In genomic region chr4:121326580-121326979, GRCh38 we compare ENCODE assay signal across 27 cellular contexts. TPM values are rescaled to one million over a fixed set of nuclear protein-coding genes. Genes with fewer than 3 reads are reported as not detected.
DNase-seq lines count a peak whose midpoint lies in the region; ATAC-seq, FAIRE-seq and TF ChIP-seq lines count a peak whose summit lies in the region.
"Had no signal": no experiment of that assay in that cellular context is flagged by ENCODE, and none has a peak within 500 bp of the region (broad histone marks: within the 10 kb centered on the region; RNA-seq: fewer than 3 reads in every experiment).

No MANE protein-coding gene starts in this region.

- H3K79me2 ChIP-seq in GM23338 (replicated peaks; ENCODE audit: insufficient read depth) (no peaks in the 10 kb centered on the region), H1 (ENCODE audit: control insufficient read depth in 1 of 2, insufficient read depth in 2 of 2, low read length in 2 of 2) (no peaks in the 10 kb centered on the region)

- H2BK120ac ChIP-seq in H1 (replicated peaks; ENCODE audit: low read depth, low read length): no peak overlapping the region

- TF ChIP-seq EP300 in H1 (IDR thresholded peaks at IDR 0.05; ENCODE audit: borderline replicate concordance in 1 of 2, low read depth in 2 of 2, low read length in 2 of 2): no peak

- H3K79me1 ChIP-seq in H1 (ENCODE audit: low read depth, low read length): no peaks in the 10 kb centered on the region

- H3K36me3 ChIP-seq in GM23338 (ENCODE audit: insufficient read depth): no peaks in the 10 kb centered on the region
- H3K36me3 ChIP-seq in HUES64 (ENCODE audit: insufficient read depth, low read length): no peaks in the 10 kb centered on the region
- H3K36me3 ChIP-seq in H1 (ENCODE audit: control insufficient read depth in 2 of 4, insufficient read depth in 4 of 4, low read length in 3 of 4): no peaks in the 10 kb centered on the region
- H3K36me3 ChIP-seq: SJCRH30 had no signal

- H3K27me3 ChIP-seq in GM23338 (ENCODE audit: insufficient read depth) (no peaks in the 10 kb centered on the region), HUES64 (ENCODE audit: insufficient read depth, low read length) (no peaks in the 10 kb centered on the region), H1 (replicated peaks in 1 of 4; ENCODE audit: control insufficient read depth in 3 of 4, extremely low read depth in 1 of 4, insufficient read depth in 3 of 4, low read length in 3 of 4) (no peaks in the 10 kb centered on the region)

- H3K18ac ChIP-seq in H1 (ENCODE audit: extremely low read depth, low read length): no peak overlapping the region

- TF ChIP-seq POLR2A in H1 (IDR thresholded peaks at IDR 0.05; ENCODE audit: control extremely low read depth in 1 of 2, low read depth in 2 of 2, low read length in 2 of 2): no peak

- no peak overlapping the region for H4K91ac ChIP-seq in H1 (replicated peaks; ENCODE audit: insufficient read length, low read length)

- H4K5ac ChIP-seq in H1 (ENCODE audit: insufficient read length, low read depth, low read length): no peak overlapping the region

- 69% methylated on average over 1 of the region's 1 CpG for WGBS in HUES64
- 65% methylated on average over 1 of the region's 1 CpG; no CpG with 5 or more reads in 1 of the 2 experiments for WGBS in H1 (ENCODE audit: extremely low coverage in 1 of 2, insufficient coverage in 1 of 2, insufficient read length in 1 of 2, insufficient replicate concordance in 2 of 2, low coverage in 1 of 2, low lambda C conversion rate in 2 of 2, missing lambda C conversion rate in 1 of 2), 2 experiments

- TF ChIP-seq CTCF in GM23338 (conservative IDR thresholded peaks at IDR 0.05; ENCODE audit: low read depth in 2 of 2) (no peak), H1 (IDR thresholded peaks at IDR 0.05; ENCODE audit: control extremely low read depth in 1 of 3, insufficient read depth in 1 of 3, low read depth in 1 of 3, low read length in 3 of 3) (no peak), mesothelial cell of epicardium (IDR thresholded peaks at IDR 0.05; ENCODE audit: unreplicated experiment) (no peak)

- no peak overlapping the region for H3K23ac ChIP-seq in H1 (ENCODE audit: insufficient read length)

- H3K56ac ChIP-seq in H1 (replicated peaks; ENCODE audit: insufficient read length, low read depth, low read length): no peak overlapping the region

- no peak for FAIRE-seq in H1 (lab: Jason Lieb, UNC)
- FAIRE-seq: A549, G401.6 had no signal

- no peak overlapping the region for H3K4me2 ChIP-seq in GM23338
- H3K4me2 ChIP-seq in H1 (ENCODE audit: insufficient read depth in 1 of 2, low read depth in 2 of 2, low read length in 2 of 2): no peak overlapping the region
- H3K4me2 ChIP-seq: A549, KMS-11, PC-9 had no signal

- H3K23me2 ChIP-seq in H1 (ENCODE audit: low read depth, low read length): no peaks in the 10 kb centered on the region

- ATAC-seq in GM23338: peak; percentile 59
- ATAC-seq: A549, Right ventricle myocardium inferior, SK-N-SH treated with all-trans-retinoic acid at 6 μM for 48 hours, T-helper 17 cell had no signal

- H2BK12ac ChIP-seq in H1 (ENCODE audit: low read depth, low read length): no peak overlapping the region

- no peak overlapping the region for H2AK5ac ChIP-seq in H1 (ENCODE audit: low read depth, low read length)

- H3K9me2 ChIP-seq in GM23338 (ENCODE audit: insufficient read depth): no peaks in the 10 kb centered on the region

- no peaks in the 10 kb centered on the region for H4K20me1 ChIP-seq in GM23338 (replicated peaks; ENCODE audit: insufficient read depth)
- H4K20me1 ChIP-seq in H1 (replicated peaks in 1 of 2; ENCODE audit: control insufficient read depth in 1 of 2, insufficient read depth in 2 of 2, low read length in 2 of 2): no peaks in the 10 kb centered on the region

- no peak overlapping the region for H4K8ac ChIP-seq in H1 (ENCODE audit: extremely low read depth, insufficient read depth, low read length)

- H3K9ac ChIP-seq in HUES64 (ENCODE audit: low read depth, low read length) (0 out of 2 replicates have a peak overlapping the region, but pooled peaks have one; percentile 22), H1 (replicated peaks in 1 of 4; ENCODE audit: extremely low read depth in 1 of 4, low read depth in 3 of 4, low read length in 3 of 4) (no peak overlapping the region)
- H3K9ac ChIP-seq: GM23248, KMS-11 had no signal

- no peak overlapping the region for H3K4ac ChIP-seq in H1 (replicated peaks; ENCODE audit: insufficient read length, low read depth, low read length)

- H3K4me1 ChIP-seq in GM23338 (ENCODE audit: insufficient read depth): no peaks in the 10 kb centered on the region
- peaks cover 9% of the 10 kb centered on the region; the same call in 1 of the 2 replicates for H3K4me1 ChIP-seq in HUES64 (ENCODE audit: insufficient read depth, low read length)
- peaks cover 0 to 3% (median 0%) of the 10 kb centered on the region in 4 experiments; a peak in 1 of 7 replicates for H3K4me1 ChIP-seq in H1 (replicated peaks in 1 of 4; ENCODE audit: control insufficient read depth in 3 of 4, insufficient read depth in 4 of 4, low read length in 3 of 4)
- H3K4me1 ChIP-seq: A549, SJCRH30 had no signal

- H3K36me3 Mint-ChIP-seq in GM23338 (ENCODE audit: low read depth) (no peaks in the 10 kb centered on the region), mesothelial cell of epicardium (no peaks in the 10 kb centered on the region)
- H3K36me3 Mint-ChIP-seq: CD4-positive, alpha-beta memory T cell; IgD-negative memory B cell had no signal

- no peak overlapping the region for H2BK15ac ChIP-seq in H1 (ENCODE audit: low read length)

- H3K27ac ChIP-seq in GM23338 (ENCODE audit: low read depth) (no peak overlapping the region), HUES64 (ENCODE audit: low read depth, low read length) (no peak overlapping the region), H1 (ENCODE audit: low read depth, low read length) (no peak overlapping the region)
- H3K27ac ChIP-seq: A549, GM23248, KMS-11, PC-9, SJCRH30 had no signal

- POLR2A ChIA-PET in H1 (lab: Charles Lee; ENCODE audit: partially characterized antibody): no interaction called here

- no peak for DNase-seq in GM23338 (ENCODE audit: low spot score)
- no peak for DNase-seq in H1 (ENCODE audit: low read depth in 1 of 2, low spot score in 2 of 2)
- no peak for DNase-seq in mesothelial cell of epicardium (ENCODE audit: low spot score in 2 of 2, unreplicated experiment in 2 of 2)
- DNase-seq in H4 (ENCODE audit: low spot score): no peak
- DNase-seq in NCI-H146 treated with DMSO at 0.1 percent for 48 hours (lab: John Stamatoyannopoulos, UW; ENCODE audit: unreplicated experiment): no peak
- DNase-seq in mucosa of gallbladder (ENCODE audit: low spot score): no peak
- DNase-seq: C1 segment of cervical spinal cord; CD4-positive, alpha-beta memory T cell; COR-L47; DMS53; GM23248; MM.1S; NCI-H1436; NCI-H187 treated with DMSO at 0.1 percent for 48 hours; NCI-H510A; NCI-H774; PC-9; SJCRH30; T-helper 17 cell had no signal

- no peak overlapping the region for H3K4me3 ChIP-seq in GM23338
- no peak overlapping the region for H3K4me3 ChIP-seq in HUES64 (ENCODE audit: low read length)
- no peak overlapping the region for H3K4me3 ChIP-seq in H1 (ENCODE audit: extremely low read depth in 1 of 4, insufficient read depth in 2 of 4, low read depth in 3 of 4, low read length in 4 of 4)
- H3K4me3 ChIP-seq: A549, GM23248, PC-9, SJCRH30 had no signal

- CTCF ChIA-PET in H1 (lab: Charles Lee; ENCODE audit: partially characterized antibody): interaction anchor here (1.0 to 1.7 kb wide), 4 partner anchors 15 to 134 kb away, joined by 3 to 7 read pairs (median 4); no protein-coding TSS in a partner anchor

- H3K4me3 Mint-ChIP-seq in GM23338: no peak overlapping the region
- no peak overlapping the region for H3K4me3 Mint-ChIP-seq in mesothelial cell of epicardium
- H3K4me3 Mint-ChIP-seq: CD4-positive, alpha-beta memory T cell; IgD-negative memory B cell; T-helper 17 cell had no signal

- H3K27ac Mint-ChIP-seq in GM23338: no peak overlapping the region
- peak overlapping the region; percentile 52 for H3K27ac Mint-ChIP-seq in mesothelial cell of epicardium
- H3K27ac Mint-ChIP-seq: CD4-positive, alpha-beta memory T cell; IgD-negative memory B cell; T-helper 17 cell had no signal

- H2BK5ac ChIP-seq in H1 (ENCODE audit: low read depth, low read length): no peak overlapping the region

- H2BK20ac ChIP-seq in H1 (ENCODE audit: low read length): no peak overlapping the region

- no peak overlapping the region for H3K14ac ChIP-seq in H1 (ENCODE audit: insufficient read length)

- H3K27me3 Mint-ChIP-seq in GM23338 (ENCODE audit: insufficient read depth, low read depth, poor library complexity) (no peaks in the 10 kb centered on the region), mesothelial cell of epicardium (ENCODE audit: low read depth) (peaks cover 2% of the 10 kb centered on the region)

- no peaks in the 10 kb centered on the region for H3F3A ChIP-seq in GM23338 (replicated peaks; ENCODE audit: low read depth)

- H3K9me3 Mint-ChIP-seq in GM23338 (no peaks in the 10 kb centered on the region), mesothelial cell of epicardium (no peaks in the 10 kb centered on the region)
- H3K9me3 Mint-ChIP-seq: CD4-positive, alpha-beta memory T cell had no signal

- H3K9me3 ChIP-seq in HUES64 (ENCODE audit: insufficient read depth, low read depth, low read length) (no peaks in the 10 kb centered on the region), H1 (ENCODE audit: insufficient read depth in 2 of 2, low read depth in 1 of 2, low read length in 1 of 2) (no peaks in the 10 kb centered on the region)
- H3K9me3 ChIP-seq: A549, SJCRH30 had no signal

- no peak overlapping the region for H2AFZ ChIP-seq in GM23338
- H2AFZ ChIP-seq in H1 (ENCODE audit: low read length): peak overlapping the region; percentile 78
- H2AFZ ChIP-seq: GM23248, PC-9 had no signal

- H3K4me1 Mint-ChIP-seq in GM23338 (peaks cover 6% of the 10 kb centered on the region; the same call in 2 of the 3 replicates), mesothelial cell of epicardium (peaks cover 10% of the 10 kb centered on the region)
- H3K4me1 Mint-ChIP-seq: CD4-positive, alpha-beta memory T cell; IgD-negative memory B cell; T-helper 17 cell had no signal

- no peak for TF ChIP-seq RAD21 in H1 (IDR thresholded peaks at IDR 0.05 in 1 of 2, conservative IDR thresholded peaks at IDR 0.05 in 1 of 2; ENCODE audit: low read depth in 2 of 2, low read length in 2 of 2)

RNA-seq across cellular contexts. Expression of gene QRFPR, which starts 54.2 kb away (rescaled TPM):
- total RNA-seq in GM23338 (2014; rRNA removed; shearing (Covaris generic)): 0.35 and 1.3 TPM in 2 replicates
- polyA plus RNA-seq in GM23338 (2016; fragmentation: Nextera tagmentation; extraction: Ambion mirVana) (0.27 and 0.50 TPM in 2 replicates), H1 (2011; rRNA removed) (2.4 and 2.9 TPM in 2 replicates)
- polyA plus RNA-seq in HUES64 (2013, experiment 1 of 2): 0.70 TPM
- polyA plus RNA-seq in HUES64 (2013, experiment 2 of 2): 0.32 TPM
- total RNA-seq in H1 (2021; fragmentation: NEBNext Ultra II Directional; extraction: Animal tissue kit (Norgen Biotek cat#: 25700)): 0.88 and 1.0 TPM in 2 replicates
- 1.4 TPM for polyA plus RNA-seq in H1 (2011; cell fraction: cytosol; rRNA removed)
- polyA plus RNA-seq in H1 (2011; cell fraction: nucleus; rRNA removed): 2.2 TPM
- polyA plus RNA-seq in H1 (2012, experiment 1 of 2): 0.92 to 1.4 TPM (median 1.3 TPM) in 4 replicates
- polyA plus RNA-seq in H1 (2012, experiment 2 of 2): 0.56 TPM
- 0.95 TPM for polyA plus RNA-seq in H1 (2013, experiment 1 of 2)
- 1.2 TPM for polyA plus RNA-seq in H1 (2013, experiment 2 of 2)
- polyA minus RNA-seq in H1 (2011; rRNA and poly(A)+ RNA removed): 2.7 and 3.6 TPM in 2 replicates
- 0.88 TPM for polyA minus RNA-seq in H1 (2011; cell fraction: cytosol; rRNA and poly(A)+ RNA removed)
- polyA minus RNA-seq in H1 (2011; cell fraction: nucleus; rRNA and poly(A)+ RNA removed): 4.0 TPM
- total RNA-seq in mesothelial cell of epicardium (not detected in 3 replicates), mucosa of gallbladder (0.17 TPM)
- total RNA-seq in H4 (2014; rRNA removed; shearing (Covaris generic)): 0.78 and 0.91 TPM in 2 replicates
- total RNA-seq: CD4-positive, alpha-beta memory T cell; GM23248; RPMI7951; SJCRH30; T-helper 17 cell had no signal
- polyA plus RNA-seq: A549; CD4-positive, alpha-beta memory T cell; GM23248; IgD-negative memory B cell had no signal
